8 cellular contexts compared by ENCODE assay signal in genomic region chr7:108568801-108569380, GRCh38. TPM values are rescaled to one million over a fixed set of nuclear protein-coding genes. Genes with fewer than 3 reads are reported as not detected.
A peak's percentile ranks its signal among the peaks of the same experiment; 100 is the strongest.
DNase-seq lines count a peak whose midpoint lies in the region; ATAC-seq and TF ChIP-seq lines count a peak whose summit lies in the region.

No MANE protein-coding gene starts in this region.

- no peaks in the 10 kb centered on the region for H3K9me3 Mint-ChIP-seq in activated CD8-positive, alpha-beta T cell treated with anti-CD3 and anti-CD28 coated beads for 36 hours

- POLR2A ChIA-PET in activated CD8-positive, alpha-beta T cell treated with anti-CD3 and anti-CD28 coated beads for 36 hours (lab: Charles Lee) = interaction anchor here (1.1 to 2.4 kb wide), 4 partner anchors 32 to 75 kb away, joined by 3 to 17 read pairs (median 6); partner anchors contain the start of gene PNPLA8

- no peaks in the 10 kb centered on the region for H3K27me3 Mint-ChIP-seq in activated CD8-positive, alpha-beta T cell treated with anti-CD3 and anti-CD28 coated beads for 36 hours

- peak overlapping the region; percentile 87 for H3K9ac ChIP-seq in iPS-18a (ENCODE audit: low read length)

- no peaks in the 10 kb centered on the region for H3K9me3 ChIP-seq in iPS-18a (ENCODE audit: control insufficient read depth, low read depth, low read length)

- no peak for ATAC-seq in activated CD8-positive, alpha-beta T cell treated with anti-CD3 and anti-CD28 coated beads for 36 hours
- no peak for ATAC-seq in HG02840 (IDR thresholded peaks at IDR 0.05; ENCODE audit: low FRiP score, unreplicated experiment)

- TF ChIP-seq CTCF in activated CD8-positive, alpha-beta T cell treated with anti-CD3 and anti-CD28 coated beads for 36 hours (IDR thresholded peaks at IDR 0.05) = no peak

- intact Hi-C loops in activated CD8-positive, alpha-beta T cell treated with anti-CD3 and anti-CD28 coated beads for 36 hours (cut with micrococcal nuclease) = loop anchor here (1.0 kb wide), 1 partner anchor 43 kb away; the partner anchor contains the start of gene PNPLA8

- peaks cover 19% of the 10 kb centered on the region for H3K4me1 ChIP-seq in iPS-18a (ENCODE audit: control insufficient read depth, low read depth, low read length)

- peaks cover 45% of the 10 kb centered on the region for H3K36me3 Mint-ChIP-seq in activated CD8-positive, alpha-beta T cell treated with anti-CD3 and anti-CD28 coated beads for 36 hours (ENCODE audit: low read depth)

- DNase-seq in activated T-cell treated with anti-CD3 and anti-CD28 coated beads for 4 hours = peak; percentile 25
- DNase-seq in activated T-cell treated with anti-CD3 and anti-CD28 coated beads, Interleukin-2, amount 50 U/mL, for 48 hours = no peak
- DNase-seq in activated CD8-positive, alpha-beta T cell treated with anti-CD3 and anti-CD28 coated beads for 36 hours = no peak
- no peak for DNase-seq in substantia nigra (lab: John Stamatoyannopoulos, UW)
- no peak for DNase-seq in LoVo (ENCODE audit: low spot score)
- DNase-seq in amniotic stem cell (lab: John Stamatoyannopoulos, UW) = no peak

- peak overlapping the region; percentile 99 for H3K4me3 Mint-ChIP-seq in activated CD8-positive, alpha-beta T cell treated with anti-CD3 and anti-CD28 coated beads for 36 hours

- H3K27ac Mint-ChIP-seq in activated CD8-positive, alpha-beta T cell treated with anti-CD3 and anti-CD28 coated beads for 36 hours = peak overlapping the region; percentile 99

- peaks cover 39% of the 10 kb centered on the region for H3K4me1 Mint-ChIP-seq in activated CD8-positive, alpha-beta T cell treated with anti-CD3 and anti-CD28 coated beads for 36 hours (ENCODE audit: low read depth)

- H3K4me3 ChIP-seq in iPS-18a (ENCODE audit: low read length) = peak overlapping the region; percentile 90

- peaks cover 37% of the 10 kb centered on the region for H3K36me3 ChIP-seq in iPS-18a (ENCODE audit: control insufficient read depth, low read depth, low read length)

- H3K27ac ChIP-seq in iPS-18a (ENCODE audit: low read length) (peak overlapping the region; percentile 68), substantia nigra (ENCODE audit: low read depth, low read length, poor library complexity, severe bottlenecking) (peak overlapping the region; percentile 67)

- no peaks in the 10 kb centered on the region for H3K27me3 ChIP-seq in iPS-18a (ENCODE audit: control insufficient read depth, insufficient read depth, low read length)

- CTCF ChIA-PET in activated CD8-positive, alpha-beta T cell treated with anti-CD3 and anti-CD28 coated beads for 36 hours (lab: Charles Lee) = interaction anchor here (0.7 to 1.1 kb wide), 3 partner anchors 9 to 116 kb away, joined by 3 to 4 read pairs (median 3); partner anchors contain the start of gene PNPLA8

RNA-seq across cellular contexts. Expression of gene THAP5, which starts 0.6 kb away (rescaled TPM):
- 10 to 100 TPM; 26.5 to 28.8 TPM for total RNA-seq in activated CD8-positive, alpha-beta T cell treated with anti-CD3 and anti-CD28 coated beads for 36 hours

RNA-seq across cellular contexts. Expression of gene DNAJB9, which starts 0.8 kb away (rescaled TPM):
- 10 to 100 TPM in 1 of 2 experiments, 1 to 10 TPM in 1; 6.5 to 11.6 TPM for total RNA-seq in activated CD8-positive, alpha-beta T cell treated with anti-CD3 and anti-CD28 coated beads for 36 hours

RNA-seq across cellular contexts. Expression of gene PNPLA8, which starts 43.0 kb away (rescaled TPM):
- 10 to 100 TPM; 19.2 to 21.4 TPM for total RNA-seq in activated CD8-positive, alpha-beta T cell treated with anti-CD3 and anti-CD28 coated beads for 36 hours
